Comparison of ENCODE assay signal across 8 cellular contexts in the genomic region with DNA sequence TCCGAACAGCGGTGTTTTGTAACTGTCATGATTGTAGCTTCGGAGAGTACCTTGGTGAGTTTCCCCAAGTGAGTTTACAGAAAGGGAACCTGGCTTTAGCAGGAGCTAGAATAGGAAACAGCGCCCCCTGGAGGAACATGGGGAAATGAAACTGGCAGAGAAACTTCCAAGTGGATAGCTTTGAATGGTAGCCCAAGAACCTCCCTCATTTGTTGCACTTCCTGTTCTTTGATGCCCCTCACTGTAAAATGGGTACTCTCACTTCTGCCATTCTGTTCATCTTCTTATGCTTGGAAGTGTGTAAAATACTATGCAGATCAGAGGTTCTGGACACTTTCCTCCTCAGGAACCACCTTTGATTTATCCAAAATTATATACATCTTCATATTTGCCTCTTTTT. TPM values are rescaled to one million over a fixed set of nuclear protein-coding genes. Genes with fewer than 3 reads are reported as not detected.
A peak's percentile ranks its signal among the peaks of the same experiment; 100 is the strongest.
DNase-seq lines count a peak whose midpoint lies in the region; ATAC-seq, FAIRE-seq and TF ChIP-seq lines count a peak whose summit lies in the region.

No MANE protein-coding gene starts in this region.

- no peak overlapping the region for H3K56ac ChIP-seq in H1 (replicated peaks; ENCODE audit: insufficient read length, low read depth, low read length)

- no peaks in the 10 kb centered on the region for H3K79me2 ChIP-seq in H1 (ENCODE audit: control insufficient read depth in 1 of 2, insufficient read depth in 2 of 2, low read length in 2 of 2)

- H4K91ac ChIP-seq in H1 (replicated peaks; ENCODE audit: insufficient read length, low read length): no peak overlapping the region

- H3K36me3 Mint-ChIP-seq in activated CD8-positive, alpha-beta T cell treated with anti-CD3 and anti-CD28 coated beads for 36 hours (ENCODE audit: low read depth): no peaks in the 10 kb centered on the region

- no peak overlapping the region for H2AFZ ChIP-seq in H1 (ENCODE audit: low read length)

- no peak overlapping the region for H2BK5ac ChIP-seq in H1 (ENCODE audit: low read depth, low read length)

- H3K4me1 ChIP-seq in H1 (replicated peaks in 1 of 4; ENCODE audit: control insufficient read depth in 3 of 4, insufficient read depth in 4 of 4, low read length in 3 of 4): no peaks in the 10 kb centered on the region

- no peaks in the 10 kb centered on the region for H4K20me1 ChIP-seq in H1 (replicated peaks in 1 of 2; ENCODE audit: control insufficient read depth in 1 of 2, insufficient read depth in 2 of 2, low read length in 2 of 2)

- no peak overlapping the region for H4K8ac ChIP-seq in H1 (ENCODE audit: extremely low read depth, insufficient read depth, low read length)

- peak; percentile 88 for FAIRE-seq in H1 (lab: Jason Lieb, UNC)

- H3K9me3 ChIP-seq in H1 (ENCODE audit: insufficient read depth in 2 of 2, low read depth in 1 of 2, low read length in 1 of 2): no peaks in the 10 kb centered on the region

- H3K4ac ChIP-seq in H1 (replicated peaks; ENCODE audit: insufficient read length, low read depth, low read length): no peak overlapping the region

- no peaks in the 10 kb centered on the region for H3K23me2 ChIP-seq in H1 (ENCODE audit: low read depth, low read length)

- CTCF ChIA-PET in activated CD8-positive, alpha-beta T cell treated with anti-CD3 and anti-CD28 coated beads for 36 hours (lab: Charles Lee): interaction anchor here (0.6 to 3.0 kb wide), 56 partner anchors 8 to 845 kb away, joined by 3 to 133 read pairs (median 4); no protein-coding TSS in a partner anchor
- CTCF ChIA-PET in H1 (lab: Charles Lee; ENCODE audit: partially characterized antibody): interaction anchor here (0.8 to 7.0 kb wide), 27 partner anchors 9 to 822 kb away, joined by 3 to 139 read pairs (median 4); no protein-coding TSS in a partner anchor

- H2BK12ac ChIP-seq in H1 (ENCODE audit: low read depth, low read length): no peak overlapping the region

- no peak overlapping the region for H3K27ac Mint-ChIP-seq in activated CD8-positive, alpha-beta T cell treated with anti-CD3 and anti-CD28 coated beads for 36 hours

- H3K9ac ChIP-seq in H1 (replicated peaks in 1 of 4; ENCODE audit: extremely low read depth in 1 of 4, low read depth in 3 of 4, low read length in 3 of 4): no peak overlapping the region

- no peak overlapping the region for H3K14ac ChIP-seq in H1 (ENCODE audit: insufficient read length)

- H2BK20ac ChIP-seq in H1 (ENCODE audit: low read length): no peak overlapping the region

- peaks cover 2% of the 10 kb centered on the region for H3K4me1 Mint-ChIP-seq in activated CD8-positive, alpha-beta T cell treated with anti-CD3 and anti-CD28 coated beads for 36 hours (ENCODE audit: low read depth)

- H3K23ac ChIP-seq in H1 (ENCODE audit: insufficient read length): no peak overlapping the region

- peak; percentile 91 for TF ChIP-seq CTCF in activated CD8-positive, alpha-beta T cell treated with anti-CD3 and anti-CD28 coated beads for 36 hours (IDR thresholded peaks at IDR 0.05)
- TF ChIP-seq CTCF in H1 (IDR thresholded peaks at IDR 0.05; ENCODE audit: control extremely low read depth in 1 of 3, insufficient read depth in 1 of 3, low read depth in 1 of 3, low read length in 3 of 3): peak; percentile 28 to 90 (median 87)

- POLR2A ChIA-PET in activated CD8-positive, alpha-beta T cell treated with anti-CD3 and anti-CD28 coated beads for 36 hours (lab: Charles Lee): interaction anchor here (1.1 kb wide), 1 partner anchor 119 kb away, joined by 4 read pairs; no protein-coding TSS in a partner anchor
- POLR2A ChIA-PET in H1 (lab: Charles Lee; ENCODE audit: partially characterized antibody): interaction anchor here (1.1 to 1.7 kb wide), 2 partner anchors 27 to 119 kb away, joined by 3 read pairs; no protein-coding TSS in a partner anchor

- H2BK120ac ChIP-seq in H1 (replicated peaks; ENCODE audit: low read depth, low read length): no peak overlapping the region

- no peak overlapping the region for H3K4me3 Mint-ChIP-seq in activated CD8-positive, alpha-beta T cell treated with anti-CD3 and anti-CD28 coated beads for 36 hours

- no peak overlapping the region for H3K4me2 ChIP-seq in H1 (ENCODE audit: insufficient read depth in 1 of 2, low read depth in 2 of 2, low read length in 2 of 2)

- no peak for TF ChIP-seq EP300 in H1 (IDR thresholded peaks at IDR 0.05; ENCODE audit: borderline replicate concordance in 1 of 2, low read depth in 2 of 2, low read length in 2 of 2)

- intact Hi-C loops in Right ventricle myocardium inferior (cut with DNase I): loop anchor here (2.0 to 10.0 kb wide), 2 partner anchors 118 to 826 kb away; no protein-coding TSS in a partner anchor
- intact Hi-C loops in cardiac septum (cut with DNase I): loop anchor here (1.0 kb wide), 1 partner anchor 120 kb away; no protein-coding TSS in a partner anchor
- intact Hi-C loops in activated CD8-positive, alpha-beta T cell treated with anti-CD3 and anti-CD28 coated beads for 36 hours (cut with micrococcal nuclease): loop anchor here (1.0 kb wide), 1 partner anchor 118 kb away; no protein-coding TSS in a partner anchor

- no peaks in the 10 kb centered on the region for H3K27me3 Mint-ChIP-seq in activated CD8-positive, alpha-beta T cell treated with anti-CD3 and anti-CD28 coated beads for 36 hours

- no peaks in the 10 kb centered on the region for H3K9me3 Mint-ChIP-seq in activated CD8-positive, alpha-beta T cell treated with anti-CD3 and anti-CD28 coated beads for 36 hours

- TF ChIP-seq RAD21 in H1 (IDR thresholded peaks at IDR 0.05 in 1 of 2, conservative IDR thresholded peaks at IDR 0.05 in 1 of 2; ENCODE audit: low read depth in 2 of 2, low read length in 2 of 2): peak; percentile 81 to 87

- H3K36me3 ChIP-seq in H1 (ENCODE audit: control insufficient read depth in 2 of 4, insufficient read depth in 4 of 4, low read length in 3 of 4): no peaks in the 10 kb centered on the region

- TF ChIP-seq POLR2A in H1 (IDR thresholded peaks at IDR 0.05; ENCODE audit: control extremely low read depth in 1 of 2, low read depth in 2 of 2, low read length in 2 of 2): no peak

- no peak overlapping the region for H4K5ac ChIP-seq in H1 (ENCODE audit: insufficient read length, low read depth, low read length)

- no peak overlapping the region for H2AK5ac ChIP-seq in H1 (ENCODE audit: low read depth, low read length)

- WGBS in H1 (ENCODE audit: extremely low coverage in 1 of 2, insufficient coverage in 1 of 2, insufficient read length in 1 of 2, insufficient replicate concordance in 2 of 2, low coverage in 1 of 2, low lambda C conversion rate in 2 of 2, missing lambda C conversion rate in 1 of 2), 2 experiments: 73% methylated on average over 4 of the region's 4 CpGs; no CpG with 5 or more reads in 1 of the 2 experiments

- H3K79me1 ChIP-seq in H1 (ENCODE audit: low read depth, low read length): no peaks in the 10 kb centered on the region

- DNase-seq in Right ventricle myocardium inferior (ENCODE audit: missing footprints) (no peak), cardiac septum (ENCODE audit: low spot score) (no peak), NCI-H82 treated with DMSO at 0.1 percent for 48 hours (lab: John Stamatoyannopoulos, UW; ENCODE audit: unreplicated experiment) (peak; percentile 26), H1 (ENCODE audit: low read depth in 1 of 2, low spot score in 2 of 2) (peak; percentile 67 to 97), mucosa of gallbladder (ENCODE audit: low spot score) (peak; percentile 85)
- peak; percentile 88 for DNase-seq in activated CD8-positive, alpha-beta T cell treated with anti-CD3 and anti-CD28 coated beads for 36 hours
- peak; percentile 91 for DNase-seq in stimulated activated CD8-positive, alpha-beta memory T cell treated with anti-CD3 and anti-CD28 coated beads, Interleukin-4, amount 100 ng/mL, for 48 hours

- ATAC-seq in Right ventricle myocardium inferior: peak; percentile 72
- ATAC-seq in HG03460 (IDR thresholded peaks at IDR 0.05; ENCODE audit: unreplicated experiment): peak; percentile 62
- ATAC-seq in activated CD8-positive, alpha-beta T cell treated with anti-CD3 and anti-CD28 coated beads for 36 hours: peak; percentile 64

- H2BK15ac ChIP-seq in H1 (ENCODE audit: low read length): no peak overlapping the region

- H3K27me3 ChIP-seq in H1 (replicated peaks in 1 of 4; ENCODE audit: control insufficient read depth in 3 of 4, extremely low read depth in 1 of 4, insufficient read depth in 3 of 4, low read length in 3 of 4): no peaks in the 10 kb centered on the region

- H3K4me3 ChIP-seq in H1 (ENCODE audit: extremely low read depth in 1 of 4, insufficient read depth in 2 of 4, low read depth in 3 of 4, low read length in 4 of 4): no peak overlapping the region

- no peak overlapping the region for H3K27ac ChIP-seq in H1 (ENCODE audit: low read depth, low read length)

- no peak overlapping the region for H3K18ac ChIP-seq in H1 (ENCODE audit: extremely low read depth, low read length)

TF ChIP-seq in H1, 55 proteins besides CTCF, POLR2A, EP300 and RAD21 (continues in another document):
- TF ChIP-seq YY1 (IDR thresholded peaks at IDR 0.05; ENCODE audit: low read depth, low read length): 0 out of 2 replicates have a peak, but pooled peaks have one; percentile 27

RNA-seq across cellular contexts. Expression of a gene that starts 36.2 kb away (rescaled TPM):
- 10.5 TPM for total RNA-seq in Right ventricle myocardium inferior
- total RNA-seq in cardiac septum: 7.8 TPM
- total RNA-seq in activated CD8-positive, alpha-beta T cell treated with anti-CD3 and anti-CD28 coated beads for 36 hours: 10 to 100 TPM in 1 of 2 experiments, 1 to 10 TPM in 1; 9.5 to 10.5 TPM
- 29.1 and 34.1 TPM in 2 replicates for total RNA-seq in H1 (2021; fragmentation: NEBNext Ultra II Directional; extraction: Animal tissue kit (Norgen Biotek cat#: 25700))
- polyA plus RNA-seq in H1 (2011; rRNA removed): 23.1 and 27.3 TPM in 2 replicates
- 31.1 TPM for polyA plus RNA-seq in H1 (2011; cell fraction: cytosol; rRNA removed)
- polyA plus RNA-seq in H1 (2011; cell fraction: nucleus; rRNA removed): 28.8 TPM
- polyA plus RNA-seq in H1 (2012, experiment 1 of 2): 29.7 to 34.4 TPM (median 32.0 TPM) in 4 replicates
- polyA plus RNA-seq in H1 (2012, experiment 2 of 2): 21.4 TPM
- 24.0 TPM for polyA plus RNA-seq in H1 (2013, experiment 1 of 2)
- polyA plus RNA-seq in H1 (2013, experiment 2 of 2): 28.0 TPM
- polyA minus RNA-seq in H1 (2011; rRNA and poly(A)+ RNA removed): 38.5 and 45.6 TPM in 2 replicates
- polyA minus RNA-seq in H1 (2011; cell fraction: cytosol; rRNA and poly(A)+ RNA removed): 15.8 TPM
- polyA minus RNA-seq in H1 (2011; cell fraction: nucleus; rRNA and poly(A)+ RNA removed): 23.7 TPM
- total RNA-seq in mucosa of gallbladder: 5.7 TPM

RNA-seq across cellular contexts. Expression of a gene that starts 58.9 kb away (rescaled TPM):
- total RNA-seq in Right ventricle myocardium inferior (14.9 TPM), cardiac septum (24.5 TPM), mucosa of gallbladder (11.2 TPM)
- total RNA-seq in activated CD8-positive, alpha-beta T cell treated with anti-CD3 and anti-CD28 coated beads for 36 hours: under 1 TPM; 0.04 to 0.20 TPM
- 0.42 and 0.74 TPM in 2 replicates for total RNA-seq in H1 (2021; fragmentation: NEBNext Ultra II Directional; extraction: Animal tissue kit (Norgen Biotek cat#: 25700))
- polyA plus RNA-seq in H1 (2011; rRNA removed): 0.22 and 0.24 TPM in 2 replicates
- polyA plus RNA-seq in H1 (2011; cell fraction: cytosol; rRNA removed): 0.28 TPM
- 0.48 TPM for polyA plus RNA-seq in H1 (2011; cell fraction: nucleus; rRNA removed)
- polyA plus RNA-seq in H1 (2012, experiment 1 of 2): 0.30 to 0.43 TPM (median 0.36 TPM) in 4 replicates
- polyA plus RNA-seq in H1 (2012, experiment 2 of 2): 0.12 TPM
- 0.16 TPM for polyA plus RNA-seq in H1 (2013, experiment 1 of 2)
- 0.18 TPM for polyA plus RNA-seq in H1 (2013, experiment 2 of 2)
- 0.91 and 2.0 TPM in 2 replicates for polyA minus RNA-seq in H1 (2011; rRNA and poly(A)+ RNA removed)
- polyA minus RNA-seq in H1 (2011; cell fraction: cytosol; rRNA and poly(A)+ RNA removed): 0.59 TPM
- 0.80 TPM for polyA minus RNA-seq in H1 (2011; cell fraction: nucleus; rRNA and poly(A)+ RNA removed)

Comparison
In these comparisons a context has a peak if more than half of its experiments do, and no peak if none do; other contexts are left out.
1. DNase-seq: peak in NCI-H82 treated with DMSO at 0.1 percent for 48 hours (single experiment), activated CD8-positive, alpha-beta T cell treated with anti-CD3 and anti-CD28 coated beads for 36 hours (single experiment), H1 (2 of 2), mucosa of gallbladder (single experiment) and stimulated activated CD8-positive, alpha-beta memory T cell treated with anti-CD3 and anti-CD28 coated beads, Interleukin-4, amount 100 ng/mL, for 48 hours (single experiment); none in Right ventricle myocardium inferior (single experiment) and cardiac septum (single experiment).
2. Peak in every context shown above with its lines, with median percentiles within 50 percentile points of each other: ATAC-seq.